10 cellular contexts compared by ENCODE assay signal in the genomic region with DNA sequence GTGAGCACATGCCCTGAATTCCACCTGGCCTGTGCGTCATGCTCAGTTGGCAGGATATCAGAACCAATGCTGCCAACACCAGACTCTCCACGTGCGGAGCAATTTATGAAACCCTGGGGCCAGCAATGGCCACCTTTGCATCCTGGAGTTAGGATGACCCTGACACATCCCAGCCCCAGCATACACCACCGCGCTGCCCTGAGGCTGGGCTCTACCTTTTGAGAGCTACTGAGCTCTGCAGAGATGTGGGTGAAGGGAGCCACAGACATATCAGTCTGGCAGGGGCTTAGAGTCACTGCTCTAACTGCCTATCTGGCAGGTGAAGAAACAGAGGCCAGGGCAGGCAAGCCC. TPM values are rescaled to one million over a fixed set of nuclear protein-coding genes. Genes with fewer than 3 reads are reported as not detected.
DNase-seq lines count a peak whose midpoint lies in the region; TF ChIP-seq lines count a peak whose summit lies in the region.
"Had no signal": no experiment of that assay in that cellular context is flagged by ENCODE, and none has a peak within 500 bp of the region (broad histone marks: within the 10 kb centered on the region; RNA-seq: fewer than 3 reads in every experiment).

No MANE protein-coding gene starts in this region.

- H3K27ac ChIP-seq in OCI-LY1 (ENCODE audit: low read depth, low read length, poor library complexity, severe bottlenecking) = peak overlapping the region; percentile 99
- peak overlapping the region; percentile 82 to 93 (median 90) for H3K27ac ChIP-seq in esophagus squamous epithelium
- peak overlapping the region; percentile 88 to 96 (median 90) for H3K27ac ChIP-seq in spleen
- no peak overlapping the region for H3K27ac ChIP-seq in MM.1S (ENCODE audit: low read length)

- TF ChIP-seq POLR2A in esophagus squamous epithelium (IDR thresholded peaks at IDR 0.05) (no peak), spleen (IDR thresholded peaks at IDR 0.05) (no peak)

- 40 to 71% methylated on average over 1 to 4 of the region's 5 CpGs for WGBS in esophagus squamous epithelium, 2 donors
- 76 to 100% (median 81%) methylated on average over 1 to 5 of the region's 5 CpGs for WGBS in spleen, 5 donors

- intact Hi-C loops in esophagus squamous epithelium (cut with DNase I) (no loop called here), spleen (cut with DNase I; ENCODE audit: low total_unique reads) (no loop called here)

- H3K79me2 ChIP-seq in OCI-LY1 (ENCODE audit: insufficient read depth, low read length) = no peaks in the 10 kb centered on the region
- H3K79me2 ChIP-seq in MM.1S (ENCODE audit: low read length) = no peaks in the 10 kb centered on the region

- H3K9me2 ChIP-seq in OCI-LY1 (ENCODE audit: low read depth, low read length) = no peaks in the 10 kb centered on the region
- H3K9me2 ChIP-seq in MM.1S (replicated peaks; ENCODE audit: insufficient read depth, low read length) = no peaks in the 10 kb centered on the region

- DNase-seq in esophagus squamous epithelium (lab: John Stamatoyannopoulos, UW) (no peak), spleen (no peak), AG20443 (ENCODE audit: low spot score) (no peak), NCI-H146 (lab: John Stamatoyannopoulos, UW) (no peak), MM.1S (no peak), NCI-H128 (lab: John Stamatoyannopoulos, UW; ENCODE audit: unreplicated experiment) (no peak)
- DNase-seq: foreskin melanocyte, T-helper 1 cell had no signal

- no peaks in the 10 kb centered on the region for H4K20me1 ChIP-seq in OCI-LY1 (ENCODE audit: insufficient read depth, low read length)
- H4K20me1 ChIP-seq in MM.1S (ENCODE audit: insufficient read depth, low read length) = no peaks in the 10 kb centered on the region

- H3K9me3 ChIP-seq in OCI-LY1 (ENCODE audit: low read length) = no peaks in the 10 kb centered on the region
- no peaks in the 10 kb centered on the region for H3K9me3 ChIP-seq in esophagus squamous epithelium
- no peaks in the 10 kb centered on the region for H3K9me3 ChIP-seq in spleen
- no peaks in the 10 kb centered on the region for H3K9me3 ChIP-seq in MM.1S (replicated peaks; ENCODE audit: insufficient read depth, low read length)

- peak overlapping the region; percentile 60 for H3K4me3 ChIP-seq in OCI-LY1 (ENCODE audit: low read depth, low read length, poor library complexity, severe bottlenecking)
- no peak overlapping the region for H3K4me3 ChIP-seq in esophagus squamous epithelium
- no peak overlapping the region for H3K4me3 ChIP-seq in spleen
- no peak overlapping the region for H3K4me3 ChIP-seq in MM.1S (ENCODE audit: low read length)

- no peaks in the 10 kb centered on the region for H3K36me3 ChIP-seq in OCI-LY1 (ENCODE audit: insufficient read depth, low read length)
- no peaks in the 10 kb centered on the region for H3K36me3 ChIP-seq in esophagus squamous epithelium
- H3K36me3 ChIP-seq in spleen = no peaks in the 10 kb centered on the region
- H3K36me3 ChIP-seq in MM.1S (replicated peaks; ENCODE audit: insufficient read depth, low read length) = no peaks in the 10 kb centered on the region

- H3K4me1 ChIP-seq in OCI-LY1 (ENCODE audit: insufficient read depth, low read length, severe bottlenecking) (peaks cover 91% of the 10 kb centered on the region), esophagus squamous epithelium (peaks cover 65 to 100% (median 76%) of the 10 kb centered on the region in 3 donors), spleen (peaks cover 54 to 99% (median 83%) of the 10 kb centered on the region in 6 donors), MM.1S (ENCODE audit: low read length) (peaks cover 18% of the 10 kb centered on the region)

- TF ChIP-seq EP300 in Ishikawa (IDR thresholded peaks at IDR 0.05; ENCODE audit: borderline replicate concordance) = 0 out of 2 replicates have a peak, but pooled peaks have one; percentile 16

- H2AFZ ChIP-seq in OCI-LY1 (ENCODE audit: low read length) = no peak overlapping the region
- H2AFZ ChIP-seq in MM.1S (ENCODE audit: low read length) = no peak overlapping the region

- H3F3A ChIP-seq in OCI-LY1 (ENCODE audit: insufficient read depth, low read length) = peaks cover 11% of the 10 kb centered on the region
- H3F3A ChIP-seq in MM.1S (ENCODE audit: insufficient read depth, low read length) = peaks cover 13% of the 10 kb centered on the region

- TF ChIP-seq CTCF in OCI-LY1 (IDR thresholded peaks at IDR 0.05; ENCODE audit: low read length) (no peak), esophagus squamous epithelium (IDR thresholded peaks at IDR 0.05) (no peak), spleen (IDR thresholded peaks at IDR 0.05 in 8 of 11, conservative IDR thresholded peaks at IDR 0.05 in 3 of 11) (no peak), MM.1S (IDR thresholded peaks at IDR 0.05; ENCODE audit: low read length) (no peak)

- TF ChIP-seq RAD21 in Ishikawa (IDR thresholded peaks at IDR 0.05; ENCODE audit: low read depth) = no peak

- H3K9ac ChIP-seq in OCI-LY1 (ENCODE audit: low read length) = peak overlapping the region; percentile 92
- H3K9ac ChIP-seq in MM.1S (ENCODE audit: low read length) = no peak overlapping the region

- H3K4me2 ChIP-seq in OCI-LY1 (ENCODE audit: low read length) (peak overlapping the region; percentile 89), MM.1S (ENCODE audit: low read depth, low read length) (no peak overlapping the region)

- no peaks in the 10 kb centered on the region for H3K27me3 ChIP-seq in OCI-LY1 (ENCODE audit: insufficient read depth, low read length)
- H3K27me3 ChIP-seq in esophagus squamous epithelium = no peaks in the 10 kb centered on the region
- H3K27me3 ChIP-seq in spleen (replicated peaks in 1 of 7) = no peaks in the 10 kb centered on the region
- no peaks in the 10 kb centered on the region for H3K27me3 ChIP-seq in MM.1S (replicated peaks; ENCODE audit: insufficient read depth, low read length)

TF ChIP-seq in Ishikawa, 13 proteins besides CTCF, POLR2A, EP300 and RAD21:
- TF ChIP-seq TAF1 (IDR thresholded peaks at IDR 0.05; ENCODE audit: low read depth) (no peak), ZBTB7A (IDR thresholded peaks at IDR 0.05; ENCODE audit: low read depth) (no peak), EGR1 (IDR thresholded peaks at IDR 0.05) (no peak), YY1 (IDR thresholded peaks at IDR 0.05; ENCODE audit: low read depth) (no peak; the same call in 1 of the 2 replicates), NFIC (IDR thresholded peaks at IDR 0.05) (peak; percentile 81), FOXM1 (IDR thresholded peaks at IDR 0.05; ENCODE audit: borderline replicate concordance, low read depth) (no peak), CEBPB (IDR thresholded peaks at IDR 0.05) (no peak), CREB1 (IDR thresholded peaks at IDR 0.05; ENCODE audit: low read depth) (no peak), TEAD4 (IDR thresholded peaks at IDR 0.05) (peak; percentile 85), TCF12 (IDR thresholded peaks at IDR 0.05; ENCODE audit: low read depth) (0 out of 2 replicates have a peak, but pooled peaks have one; percentile 42)
- TF ChIP-seq, protein P1, sequence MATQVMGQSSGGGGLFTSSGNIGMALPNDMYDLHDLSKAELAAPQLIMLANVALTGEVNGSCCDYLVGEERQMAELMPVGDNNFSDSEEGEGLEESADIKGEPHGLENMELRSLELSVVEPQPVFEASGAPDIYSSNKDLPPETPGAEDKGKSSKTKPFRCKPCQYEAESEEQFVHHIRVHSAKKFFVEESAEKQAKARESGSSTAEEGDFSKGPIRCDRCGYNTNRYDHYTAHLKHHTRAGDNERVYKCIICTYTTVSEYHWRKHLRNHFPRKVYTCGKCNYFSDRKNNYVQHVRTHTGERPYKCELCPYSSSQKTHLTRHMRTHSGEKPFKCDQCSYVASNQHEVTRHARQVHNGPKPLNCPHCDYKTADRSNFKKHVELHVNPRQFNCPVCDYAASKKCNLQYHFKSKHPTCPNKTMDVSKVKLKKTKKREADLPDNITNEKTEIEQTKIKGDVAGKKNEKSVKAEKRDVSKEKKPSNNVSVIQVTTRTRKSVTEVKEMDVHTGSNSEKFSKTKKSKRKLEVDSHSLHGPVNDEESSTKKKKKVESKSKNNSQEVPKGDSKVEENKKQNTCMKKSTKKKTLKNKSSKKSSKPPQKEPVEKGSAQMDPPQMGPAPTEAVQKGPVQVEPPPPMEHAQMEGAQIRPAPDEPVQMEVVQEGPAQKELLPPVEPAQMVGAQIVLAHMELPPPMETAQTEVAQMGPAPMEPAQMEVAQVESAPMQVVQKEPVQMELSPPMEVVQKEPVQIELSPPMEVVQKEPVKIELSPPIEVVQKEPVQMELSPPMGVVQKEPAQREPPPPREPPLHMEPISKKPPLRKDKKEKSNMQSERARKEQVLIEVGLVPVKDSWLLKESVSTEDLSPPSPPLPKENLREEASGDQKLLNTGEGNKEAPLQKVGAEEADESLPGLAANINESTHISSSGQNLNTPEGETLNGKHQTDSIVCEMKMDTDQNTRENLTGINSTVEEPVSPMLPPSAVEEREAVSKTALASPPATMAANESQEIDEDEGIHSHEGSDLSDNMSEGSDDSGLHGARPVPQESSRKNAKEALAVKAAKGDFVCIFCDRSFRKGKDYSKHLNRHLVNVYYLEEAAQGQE (IDR thresholded peaks at IDR 0.05; ENCODE audit: low read depth) = no peak
- TF ChIP-seq, protein P2, sequence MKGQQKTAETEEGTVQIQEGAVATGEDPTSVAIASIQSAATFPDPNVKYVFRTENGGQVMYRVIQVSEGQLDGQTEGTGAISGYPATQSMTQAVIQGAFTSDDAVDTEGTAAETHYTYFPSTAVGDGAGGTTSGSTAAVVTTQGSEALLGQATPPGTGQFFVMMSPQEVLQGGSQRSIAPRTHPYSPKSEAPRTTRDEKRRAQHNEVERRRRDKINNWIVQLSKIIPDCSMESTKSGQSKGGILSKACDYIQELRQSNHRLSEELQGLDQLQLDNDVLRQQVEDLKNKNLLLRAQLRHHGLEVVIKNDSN (IDR thresholded peaks at IDR 0.05) = peak; percentile 35; the same call in 1 of the 2 replicates
- TF ChIP-seq, protein P3, sequence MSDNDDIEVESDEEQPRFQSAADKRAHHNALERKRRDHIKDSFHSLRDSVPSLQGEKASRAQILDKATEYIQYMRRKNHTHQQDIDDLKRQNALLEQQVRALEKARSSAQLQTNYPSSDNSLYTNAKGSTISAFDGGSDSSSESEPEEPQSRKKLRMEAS (IDR thresholded peaks at IDR 0.05) = peak; percentile 88
TF ChIP-seq in Ishikawa: peak in this region for 5.

RNA-seq across cellular contexts. Expression of gene SYPL1, which starts 41.9 kb away (rescaled TPM):
- total RNA-seq in esophagus squamous epithelium = 100 to 1,000 TPM; 105 to 170 (median 148) TPM
- 100 to 1,000 TPM in 2 of 7 donors, 10 to 100 TPM in 5; 72.8 to 113 (median 95.3) TPM for total RNA-seq in spleen
- 10 to 100 TPM; 49.9 to 79.0 (median 67.3) TPM for polyA plus RNA-seq in spleen
